1 cellular context compared by ENCODE assay signal in genomic region chr20:32336918-32337347, GRCh38.
TF ChIP-seq lines count a peak whose summit lies in the region.

No MANE protein-coding gene starts in this region.

TF ChIP-seq in K562, 482 proteins besides CTCF, POLR2A, EP300 and RAD21 (continued from another document):
- TF ChIP-seq CLOCK (CRISPR knock-in tag; IDR thresholded peaks at IDR 0.05; ENCODE audit: borderline replicate concordance) (no peak), MLLT1 (IDR thresholded peaks at IDR 0.05) (peak in 1 of 2 experiments; percentile 58; a peak in 1 of 4 replicates), MYC (IDR thresholded peaks at IDR 0.05; ENCODE audit: low read depth, low read length) (0 out of 2 replicates have a peak, but pooled peaks have one; percentile 11), MYC (CRISPR knock-in tag; IDR thresholded peaks at IDR 0.05; ENCODE audit: borderline replicate concordance, low read depth) (no peak), RCOR1 (IDR thresholded peaks at IDR 0.05; ENCODE audit: borderline replicate concordance in 1 of 2, low read depth in 2 of 2, low read length in 2 of 2) (peak in 1 of 2 experiments; percentile 35; a peak in 1 of 4 replicates), ZFX (CRISPR knock-in tag; IDR thresholded peaks at IDR 0.05) (peak; percentile 15; the same call in 1 of the 2 replicates), PRPF4 (IDR thresholded peaks at IDR 0.05; ENCODE audit: insufficient read depth, low read depth, low read length, poor library complexity, severe bottlenecking) (no peak), CREM (IDR thresholded peaks at IDR 0.05; ENCODE audit: low read depth) (0 out of 2 replicates have a peak, but pooled peaks have one; percentile 10), HMGN3 (IDR thresholded peaks at IDR 0.05; ENCODE audit: borderline replicate concordance, extremely low read depth, insufficient read length, low read depth, low read length) (no peak), CEBPB (tag; IDR thresholded peaks at IDR 0.05) (peak; percentile 75), CCAR2 (IDR thresholded peaks at IDR 0.05; ENCODE audit: low read depth, low read length) (no peak), CEBPG (CRISPR knock-in tag; IDR thresholded peaks at IDR 0.05) (peak; percentile 39; the same call in 1 of the 2 replicates), CEBPG (tag; conservative IDR thresholded peaks at IDR 0.05 in 1 of 2, IDR thresholded peaks at IDR 0.05 in 1 of 2) (peak in 1 of 2 experiments; percentile 57; a peak in 2 of 4 replicates), TRIM28 (IDR thresholded peaks at IDR 0.05) (peak; percentile 26; the same call in 1 of the 2 replicates), JUND (IDR thresholded peaks at IDR 0.05; ENCODE audit: borderline replicate concordance, low read depth, low read length) (peak; percentile 24; the same call in 1 of the 2 replicates), JUND (tag; IDR thresholded peaks at IDR 0.05; ENCODE audit: borderline replicate concordance, low read depth, low read length) (no peak), TEAD4 (IDR thresholded peaks at IDR 0.05; ENCODE audit: low read length) (0 out of 2 replicates have a peak, but pooled peaks have one; percentile 11), TEAD4 (CRISPR knock-in tag; IDR thresholded peaks at IDR 0.05; ENCODE audit: borderline replicate concordance) (no peak)
- TF ChIP-seq, protein P1, sequence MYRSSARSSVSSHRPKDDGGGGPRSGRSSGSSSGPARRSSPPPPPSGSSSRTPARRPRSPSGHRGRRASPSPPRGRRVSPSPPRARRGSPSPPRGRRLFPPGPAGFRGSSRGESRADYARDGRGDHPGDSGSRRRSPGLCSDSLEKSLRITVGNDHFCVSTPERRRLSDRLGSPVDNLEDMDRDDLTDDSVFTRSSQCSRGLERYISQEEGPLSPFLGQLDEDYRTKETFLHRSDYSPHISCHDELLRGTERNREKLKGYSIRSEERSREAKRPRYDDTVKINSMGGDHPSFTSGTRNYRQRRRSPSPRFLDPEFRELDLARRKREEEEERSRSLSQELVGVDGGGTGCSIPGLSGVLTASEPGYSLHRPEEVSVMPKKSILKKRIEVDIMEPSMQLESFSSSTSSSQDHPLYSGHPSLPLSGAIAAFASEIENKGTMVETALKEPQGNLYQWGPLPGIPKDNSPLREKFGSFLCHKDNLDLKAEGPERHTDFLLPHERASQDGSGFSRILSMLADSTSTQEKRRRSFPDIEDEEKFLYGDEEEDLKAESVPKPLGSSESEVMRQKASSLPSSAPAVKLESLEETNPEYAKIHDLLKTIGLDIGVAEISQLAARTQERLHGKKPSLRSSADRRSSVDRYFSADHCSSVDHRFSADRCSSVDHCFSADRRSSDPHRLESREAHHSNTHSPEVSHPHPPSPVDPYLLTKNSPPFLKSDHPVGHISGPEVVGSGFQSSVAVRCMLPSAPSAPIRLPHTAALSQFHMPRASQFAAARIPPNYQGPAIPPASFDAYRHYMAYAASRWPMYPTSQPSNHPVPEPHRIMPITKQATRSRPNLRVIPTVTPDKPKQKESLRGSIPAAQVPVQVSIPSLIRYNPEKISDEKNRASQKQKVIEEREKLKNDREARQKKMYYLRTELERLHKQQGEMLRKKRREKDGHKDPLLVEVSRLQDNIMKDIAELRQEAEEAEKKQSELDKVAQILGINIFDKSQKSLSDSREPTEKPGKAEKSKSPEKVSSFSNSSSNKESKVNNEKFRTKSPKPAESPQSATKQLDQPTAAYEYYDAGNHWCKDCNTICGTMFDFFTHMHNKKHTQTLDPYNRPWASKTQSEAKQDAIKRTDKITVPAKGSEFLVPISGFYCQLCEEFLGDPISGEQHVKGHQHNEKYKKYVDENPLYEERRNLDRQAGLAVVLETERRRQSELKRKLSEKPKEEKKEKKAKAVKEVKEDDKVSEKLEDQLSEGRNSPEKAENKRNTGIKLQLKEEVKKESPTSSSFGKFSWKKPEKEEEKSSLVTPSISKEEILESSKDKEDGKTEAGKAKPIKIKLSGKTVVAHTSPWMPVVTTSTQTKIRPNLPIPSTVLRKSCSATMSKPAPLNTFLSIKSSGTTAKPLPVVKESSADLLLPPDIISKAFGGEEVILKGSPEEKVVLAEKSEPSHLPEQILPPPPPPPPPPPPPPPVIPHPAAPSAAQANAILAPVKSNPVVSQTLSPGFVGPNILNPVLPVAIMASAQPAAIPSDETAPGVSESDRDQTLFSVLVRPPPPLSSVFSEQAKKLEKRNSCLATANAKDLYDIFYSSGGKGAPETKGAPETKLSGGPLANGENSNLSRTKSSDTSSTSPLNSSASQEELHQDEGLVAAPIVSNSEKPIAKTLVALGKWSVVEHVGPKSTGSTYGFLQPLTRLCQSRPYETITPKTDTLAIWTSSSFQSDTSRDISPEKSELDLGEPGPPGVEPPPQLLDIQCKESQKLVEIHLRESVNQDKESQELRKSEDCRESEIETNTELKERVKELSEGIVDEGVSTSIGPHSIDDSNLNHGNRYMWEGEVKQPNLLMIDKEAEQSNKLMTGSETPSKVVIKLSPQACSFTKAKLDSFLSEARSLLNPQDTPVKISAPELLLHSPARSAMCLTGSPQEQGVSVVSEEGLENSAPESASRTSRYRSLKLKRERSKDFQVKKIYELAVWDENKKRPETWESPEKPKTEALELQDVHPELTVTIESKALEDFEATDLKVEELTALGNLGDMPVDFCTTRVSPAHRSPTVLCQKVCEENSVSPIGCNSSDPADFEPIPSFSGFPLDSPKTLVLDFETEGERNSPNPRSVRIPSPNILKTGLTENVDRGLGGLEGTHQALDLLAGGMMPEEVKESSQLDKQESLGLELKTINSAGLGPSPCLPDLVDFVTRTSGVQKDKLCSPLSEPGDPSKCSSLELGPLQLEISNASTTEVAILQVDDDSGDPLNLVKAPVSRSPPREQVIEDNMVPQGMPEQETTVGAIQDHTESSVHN (IDR thresholded peaks at IDR 0.05; ENCODE audit: borderline replicate concordance in 1 of 2, low read depth in 1 of 2) = no peak
- TF ChIP-seq, protein P2, sequence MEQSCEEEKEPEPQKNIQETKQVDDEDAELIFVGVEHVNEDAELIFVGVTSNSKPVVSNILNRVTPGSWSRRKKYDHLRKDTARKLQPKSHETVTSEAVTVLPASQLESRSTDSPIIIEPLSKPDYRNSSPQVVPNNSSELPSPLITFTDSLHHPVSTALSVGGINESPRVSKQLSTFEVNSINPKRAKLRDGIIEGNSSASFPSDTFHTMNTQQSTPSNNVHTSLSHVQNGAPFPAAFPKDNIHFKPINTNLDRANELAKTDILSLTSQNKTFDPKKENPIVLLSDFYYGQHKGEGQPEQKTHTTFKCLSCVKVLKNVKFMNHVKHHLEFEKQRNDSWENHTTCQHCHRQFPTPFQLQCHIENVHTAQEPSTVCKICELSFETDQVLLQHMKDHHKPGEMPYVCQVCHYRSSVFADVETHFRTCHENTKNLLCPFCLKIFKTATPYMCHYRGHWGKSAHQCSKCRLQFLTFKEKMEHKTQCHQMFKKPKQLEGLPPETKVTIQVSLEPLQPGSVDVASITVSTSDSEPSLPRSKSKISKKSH (CRISPR knock-in tag; IDR thresholded peaks at IDR 0.05) = no peak
